25 cellular contexts compared by ENCODE assay signal in genomic region chr10:126949161-126949503, GRCh38.
"Had no signal": no experiment of that assay in that cellular context is flagged by ENCODE, and none has a peak within 500 bp of the region (broad histone marks: within the 10 kb centered on the region; RNA-seq: fewer than 3 reads in every experiment).

No MANE protein-coding gene starts in this region.

- DNase-seq: activated CD4-positive, alpha-beta T cell treated with anti-CD3 and anti-CD28 coated beads, Interleukin-2, amount 10 ng/mL, durations not matched to agents 24 days and 14 days; activated CD4-positive, alpha-beta T cell treated with anti-CD3 and anti-CD28 coated beads, Interleukin-2, amount 50 U/mL, for 4 hours; activated CD8-positive, alpha-beta T cell treated with anti-CD3 and anti-CD28 coated beads for 36 hours; activated effector memory CD4-positive, alpha-beta T cell treated with anti-CD3 and anti-CD28 coated beads, Interleukin-2, amount 50 U/mL, for 16 hours; activated naive CD4-positive, alpha-beta T cell treated with Interleukin-2 at 50 U/mL for 16 hours; activated naive CD8-positive, alpha-beta T cell treated with anti-CD3 and anti-CD28 coated beads, Interleukin-2, amount 10 ng/mL, durations not matched to agents 7 days and 5 days; activated T-cell treated with anti-CD3 and anti-CD28 coated beads, Interleukin-2, amount 50 U/mL, for 1 hour; activated T-cell treated with anti-CD3 and anti-CD28 coated beads, Interleukin-2, amount 50 U/mL, for 72 hours; amygdala; body of pancreas; KG1; MM.1S; MV-4-11; NCI-H1092; NCI-H1436 treated with DMSO at 0.1 percent for 48 hours; NCI-H1694 treated with DMSO at 0.1 percent for 48 hours; NCI-H2029; NCI-H345; NCI-H524 treated with DMSO at 0.1 percent for 48 hours; SHP77; SJCRH30 had no signal

- H3K4me3 ChIP-seq: body of pancreas, breast epithelium, SJCRH30, SK-N-MC had no signal

- H3K27me3 ChIP-seq: body of pancreas, breast epithelium, SJCRH30 had no signal

- H3K36me3 ChIP-seq: breast epithelium had no signal

- H3K4me1 ChIP-seq: body of pancreas, SJCRH30 had no signal

- H3K27ac ChIP-seq: body of pancreas, breast epithelium, SJCRH30, SK-N-MC had no signal

- H3K9me3 ChIP-seq: body of pancreas, breast epithelium had no signal

- ATAC-seq: activated CD8-positive, alpha-beta T cell treated with anti-CD3 and anti-CD28 coated beads for 36 hours; activated T-cell treated with anti-CD3 and anti-CD28 coated beads, Interleukin-2, amount 50 U/mL, for 72 hours; activated T-helper 17 cell treated with anti-CD3 and anti-CD28 coated beads, Interleukin-2, amount 50 U/mL, for 72 hours; body of pancreas; Panc1 had no signal
